ENCODE assay signal across 35 cellular contexts in genomic region chr14:86794689-86795088, GRCh38.
DNase-seq lines count a peak whose midpoint lies in the region; ATAC-seq, FAIRE-seq and TF ChIP-seq lines count a peak whose summit lies in the region.
"Had no signal": no experiment of that assay in that cellular context is flagged by ENCODE, and none has a peak within 500 bp of the region (broad histone marks: within the 10 kb centered on the region; RNA-seq: fewer than 3 reads in every experiment).

No MANE protein-coding gene starts in this region.

- no peak for DNase-seq in HepG2 (ENCODE audit: low spot score)
- no peak for DNase-seq in right lobe of liver
- DNase-seq in IMR-90: no peak
- DNase-seq in SK-N-MC (ENCODE audit: low read depth, low spot score): no peak
- DNase-seq in GM12891 (ENCODE audit: insufficient read length, low spot score): no peak
- no peak for DNase-seq in activated naive CD8-positive, alpha-beta T cell treated with anti-CD3 and anti-CD28 coated beads, Interleukin-2, amount 50 U/mL, for 24 hours
- DNase-seq: 8988T; ACHN; AML-193; BE2C; C1 segment of cervical spinal cord; Caco-2; Calu3; CD4-positive, alpha-beta memory T cell; CD4-positive, alpha-beta T cell; CD4-positive, CD25-positive, alpha-beta regulatory T cell; CD8-positive, alpha-beta memory T cell; CD8-positive, alpha-beta T cell; COR-L47; DMS 273 treated with DMSO at 0.1 percent for 48 hours; DMS153; DMS53; DMS79; DMS79 treated with DMSO at 0.1 percent for 48 hours; DND-41; EL had no signal

- H3K4ac ChIP-seq in IMR-90 (ENCODE audit: low read depth, low read length): no peak overlapping the region

- POLR2A ChIA-PET in HepG2 (lab: Yijun Ruan, JAX) (no interaction called here), IMR-90 (lab: Charles Lee; ENCODE audit: unreplicated experiment) (no interaction called here)

- no peak overlapping the region for H3K56ac ChIP-seq in IMR-90 (ENCODE audit: extremely low read depth, insufficient read depth, low read length)

- H3K36me3 ChIP-seq in HepG2 (replicated peaks in 1 of 2; ENCODE audit: control insufficient read depth in 1 of 2, insufficient read depth in 2 of 2, low read length in 2 of 2): no peaks in the 10 kb centered on the region
- no peaks in the 10 kb centered on the region for H3K36me3 ChIP-seq in right lobe of liver
- H3K36me3 ChIP-seq in IMR-90 (ENCODE audit: control insufficient read depth, insufficient read depth, low read length): no peaks in the 10 kb centered on the region
- no peaks in the 10 kb centered on the region for H3K36me3 ChIP-seq in SK-N-MC (ENCODE audit: insufficient read depth, low read length)
- H3K36me3 ChIP-seq: BE2C; BLaER1; BLaER1 treated with 17β-estradiol and CSF1 and Interleukin-3, amounts not matched to agents 10 nM and 100 nM had no signal

- H4K91ac ChIP-seq in IMR-90 (ENCODE audit: insufficient read depth, low read depth, low read length): no peak overlapping the region

- H2BK15ac ChIP-seq in IMR-90 (ENCODE audit: low read depth, low read length): no peak overlapping the region

- H4K20me1 ChIP-seq in HepG2 (ENCODE audit: insufficient read depth, low read length) (no peaks in the 10 kb centered on the region), IMR-90 (ENCODE audit: insufficient read depth, low read length) (no peaks in the 10 kb centered on the region)
- H4K20me1 ChIP-seq: BLaER1; BLaER1 treated with 17β-estradiol and CSF1 and Interleukin-3, amounts not matched to agents 10 nM and 100 nM had no signal

- CTCF ChIA-PET in HepG2 (lab: Yijun Ruan, JAX; ENCODE audit: low intra/inter-chr PET ratio, low total read pairs): no interaction called here
- CTCF ChIA-PET in IMR-90 (lab: Yijun Ruan, JAX): no interaction called here

- intact Hi-C loops in HepG2 (cut with micrococcal nuclease; ENCODE audit: unreplicated experiment): loop anchor here (5.0 kb wide), 2 partner anchors 72 to 103 kb away; no protein-coding TSS in a partner anchor
- intact Hi-C loops in right lobe of liver (cut with DNase I): no loop called here
- intact Hi-C loops in IMR-90 (cut with micrococcal nuclease): loop anchor here (5.0 to 10.0 kb wide), 3 partner anchors 142 to 1230 kb away; no protein-coding TSS in a partner anchor

- no peak overlapping the region for H4K5ac ChIP-seq in IMR-90 (ENCODE audit: low read depth, low read length)

- no peak overlapping the region for H3K4me3 Mint-ChIP-seq in activated naive CD8-positive, alpha-beta T cell treated with anti-CD3 and anti-CD28 coated beads, Interleukin-2, amount 50 U/mL, for 24 hours
- H3K4me3 Mint-ChIP-seq: B cell; CD14-positive monocyte; CD4-positive, alpha-beta memory T cell; CD4-positive, alpha-beta T cell; CD4-positive, CD25-positive, alpha-beta regulatory T cell; CD8-positive, alpha-beta memory T cell; CD8-positive, alpha-beta T cell had no signal

- H2AK9ac ChIP-seq in IMR-90 (replicated peaks; ENCODE audit: low read depth, low read length, poor library complexity): no peak overlapping the region

- TF ChIP-seq EP300 in HepG2 (IDR thresholded peaks at IDR 0.05; ENCODE audit: low read depth in 2 of 2, low read length in 2 of 2): no peak
- no peak for TF ChIP-seq EP300 in HepG2 (CRISPR knock-in tag; IDR thresholded peaks at IDR 0.05; ENCODE audit: borderline replicate concordance)

- no peak overlapping the region for H2AK5ac ChIP-seq in IMR-90 (ENCODE audit: low read depth, low read length)

- H4K8ac ChIP-seq in IMR-90 (ENCODE audit: low read depth in 2 of 2, low read length in 2 of 2): no peak overlapping the region

- H3K4me2 ChIP-seq in HepG2 (ENCODE audit: low read depth, low read length) (no peak overlapping the region), IMR-90 (ENCODE audit: low read depth, low read length) (no peak overlapping the region)
- H3K4me2 ChIP-seq: A549; BLaER1; BLaER1 treated with 17β-estradiol and CSF1 and Interleukin-3, amounts not matched to agents 10 nM and 100 nM had no signal

- BruUV-seq in HepG2 (replicated peaks; lab: Mats Ljungman, UMichigan) (no TSS peak), IMR-90 (replicated peaks; lab: Mats Ljungman, UMichigan) (no TSS peak)

- H3K9me3 ChIP-seq in HepG2 (ENCODE audit: low read length): peaks cover 4% of the 10 kb centered on the region; the same call in 1 of the 2 replicates
- H3K9me3 ChIP-seq in right lobe of liver: no peaks in the 10 kb centered on the region
- H3K9me3 ChIP-seq in IMR-90 (ENCODE audit: control insufficient read depth, insufficient read depth, low read length): peaks cover 6% of the 10 kb centered on the region
- no peaks in the 10 kb centered on the region; the same call in 1 of the 2 replicates for H3K9me3 ChIP-seq in SK-N-MC (ENCODE audit: low read depth, low read length)
- H3K9me3 ChIP-seq: BE2C; BLaER1; BLaER1 treated with 17β-estradiol and CSF1 and Interleukin-3, amounts not matched to agents 10 nM and 100 nM; Caco-2 had no signal

- no peaks in the 10 kb centered on the region for H3K27me3 ChIP-seq in HepG2 (ENCODE audit: control insufficient read depth in 1 of 2, insufficient read depth in 2 of 2, low read length in 2 of 2)
- H3K27me3 ChIP-seq in right lobe of liver: no peaks in the 10 kb centered on the region
- no peaks in the 10 kb centered on the region for H3K27me3 ChIP-seq in IMR-90 (ENCODE audit: control insufficient read depth, insufficient read depth, low read length)
- H3K27me3 ChIP-seq: BE2C; BLaER1; BLaER1 treated with 17β-estradiol and CSF1 and Interleukin-3, amounts not matched to agents 10 nM and 100 nM had no signal

- H3K9me1 ChIP-seq in IMR-90 (ENCODE audit: insufficient read depth, low read length): no peaks in the 10 kb centered on the region

- H2AFZ ChIP-seq in HepG2 (ENCODE audit: low read length) (no peak overlapping the region), IMR-90 (replicated peaks; ENCODE audit: low read length, poor library complexity) (no peak overlapping the region)

- H2BK5ac ChIP-seq in IMR-90 (ENCODE audit: low read depth, low read length, poor library complexity, severe bottlenecking): no peak overlapping the region

- no peak overlapping the region for H2BK120ac ChIP-seq in IMR-90 (ENCODE audit: low read depth, low read length)

- H3K27ac Mint-ChIP-seq in activated naive CD8-positive, alpha-beta T cell treated with anti-CD3 and anti-CD28 coated beads, Interleukin-2, amount 50 U/mL, for 24 hours: no peak overlapping the region
- H3K27ac Mint-ChIP-seq: B cell; CD14-positive monocyte; CD4-positive, alpha-beta memory T cell; CD4-positive, alpha-beta T cell; CD4-positive, CD25-positive, alpha-beta regulatory T cell; CD8-positive, alpha-beta memory T cell; CD8-positive, alpha-beta T cell had no signal

- H3K79me2 ChIP-seq in HepG2 (ENCODE audit: insufficient read depth, low read length): no peaks in the 10 kb centered on the region

- H3K79me1 ChIP-seq in IMR-90 (ENCODE audit: low read depth in 1 of 2, low read length in 2 of 2): no peaks in the 10 kb centered on the region

- no peaks in the 10 kb centered on the region for H3K27me3 Mint-ChIP-seq in activated naive CD8-positive, alpha-beta T cell treated with anti-CD3 and anti-CD28 coated beads, Interleukin-2, amount 50 U/mL, for 24 hours
- H3K27me3 Mint-ChIP-seq: B cell; CD4-positive, alpha-beta memory T cell; CD4-positive, alpha-beta T cell; CD4-positive, CD25-positive, alpha-beta regulatory T cell had no signal

- H3K4me3 ChIP-seq in HepG2 (replicated peaks in 1 of 3; ENCODE audit: insufficient read depth in 1 of 3, low read depth in 2 of 3, low read length in 3 of 3): no peak overlapping the region
- no peak overlapping the region for H3K4me3 ChIP-seq in right lobe of liver
- no peak overlapping the region for H3K4me3 ChIP-seq in IMR-90 (ENCODE audit: insufficient read depth, low read depth, low read length)
- H3K4me3 ChIP-seq in SK-N-MC: no peak overlapping the region
- H3K4me3 ChIP-seq: A549; BLaER1; BLaER1 treated with 17β-estradiol and CSF1 and Interleukin-3, amounts not matched to agents 10 nM and 100 nM had no signal

- ATAC-seq in HepG2: no peak
- ATAC-seq in right lobe of liver: no peak
- ATAC-seq in IMR-90 (ENCODE audit: low read depth): no peak
- ATAC-seq in activated naive CD8-positive, alpha-beta T cell treated with anti-CD3 and anti-CD28 coated beads, Interleukin-2, amount 50 U/mL, for 24 hours: no peak
- ATAC-seq: A549; CD8-positive, alpha-beta T cell had no signal

- H3K27ac ChIP-seq in HepG2 (ENCODE audit: extremely low read length, insufficient read depth, low read length) (no peak overlapping the region), right lobe of liver (no peak overlapping the region), IMR-90 (ENCODE audit: insufficient read depth, low read length) (no peak overlapping the region), SK-N-MC (0 out of 2 replicates have a peak overlapping the region, but pooled peaks have one; percentile 2)
- H3K27ac ChIP-seq: 22Rv1; A549; BLaER1; BLaER1 treated with 17β-estradiol and CSF1 and Interleukin-3, amounts not matched to agents 10 nM and 100 nM; C4-2B had no signal

- TF ChIP-seq CTCF in HepG2 (CRISPR knock-in tag; IDR thresholded peaks at IDR 0.05) (no peak), right lobe of liver (IDR thresholded peaks at IDR 0.05) (no peak), IMR-90 (conservative IDR thresholded peaks at IDR 0.05; ENCODE audit: low read depth, low read length) (no peak)

- FAIRE-seq in HepG2 (lab: Jason Lieb, UNC) (no peak), GM12891 (lab: Jason Lieb, UNC) (no peak)
- FAIRE-seq: A204.1, A549, D721Med had no signal

- in situ Hi-C loops in HepG2 (cut with HindIII; ENCODE audit: extremely low pct_ligation_motif_present, low pct_unique_long_range_greater_than_20kb): loop anchor here (10.0 kb wide), 1 partner anchor 100 kb away; no protein-coding TSS in a partner anchor
- in situ Hi-C loops in IMR-90 (cut with MboI; ENCODE audit: low sequenced_read_pairs): no loop called here

- H3K18ac ChIP-seq in IMR-90 (ENCODE audit: low read depth, low read length): no peak overlapping the region

- H2BK20ac ChIP-seq in IMR-90 (ENCODE audit: low read depth, low read length): no peak overlapping the region

- H3K36me3 Mint-ChIP-seq in activated naive CD8-positive, alpha-beta T cell treated with anti-CD3 and anti-CD28 coated beads, Interleukin-2, amount 50 U/mL, for 24 hours (ENCODE audit: low read depth): no peaks in the 10 kb centered on the region
- H3K36me3 Mint-ChIP-seq: CD14-positive monocyte; CD4-positive, alpha-beta memory T cell; CD4-positive, CD25-positive, alpha-beta regulatory T cell; CD8-positive, alpha-beta memory T cell; CD8-positive, alpha-beta T cell had no signal

- TF ChIP-seq POLR2A in HepG2 (IDR thresholded peaks at IDR 0.05; ENCODE audit: insufficient read depth in 1 of 2, low read depth in 2 of 2, low read length in 2 of 2) (no peak), right lobe of liver (IDR thresholded peaks at IDR 0.05) (no peak), IMR-90 (IDR thresholded peaks at IDR 0.05; ENCODE audit: low read depth, low read length) (no peak), GM12891 (IDR thresholded peaks at IDR 0.05; ENCODE audit: low read depth, low read length) (no peak)

- H3K14ac ChIP-seq in IMR-90 (replicated peaks; ENCODE audit: low read depth, low read length): no peak overlapping the region

- peaks cover 29% of the 10 kb centered on the region for H3K9me3 Mint-ChIP-seq in activated naive CD8-positive, alpha-beta T cell treated with anti-CD3 and anti-CD28 coated beads, Interleukin-2, amount 50 U/mL, for 24 hours
- H3K9me3 Mint-ChIP-seq: CD8-positive, alpha-beta T cell had no signal

- H3K4me1 ChIP-seq in HepG2 (ENCODE audit: insufficient read depth, low read length): peaks cover 71% of the 10 kb centered on the region
- H3K4me1 ChIP-seq in right lobe of liver: peaks cover 0 to 27% (median 2%) of the 10 kb centered on the region in 4 donors
- H3K4me1 ChIP-seq in IMR-90 (ENCODE audit: control insufficient read depth, insufficient read depth, low read length): peaks cover 9% of the 10 kb centered on the region
- H3K4me1 ChIP-seq: A549, BLaER1, Caco-2 had no signal

- no peak overlapping the region for H3K9ac ChIP-seq in HepG2 (ENCODE audit: insufficient read depth, low read depth, low read length)
- no peak overlapping the region for H3K9ac ChIP-seq in IMR-90 (ENCODE audit: low read depth, low read length)
- H3K9ac ChIP-seq in SK-N-MC (ENCODE audit: insufficient read length): no peak overlapping the region
- H3K9ac ChIP-seq: BLaER1; BLaER1 treated with 17β-estradiol and CSF1 and Interleukin-3, amounts not matched to agents 10 nM and 100 nM had no signal

- H3K23ac ChIP-seq in IMR-90 (ENCODE audit: low read depth, low read length): no peak overlapping the region

- TF ChIP-seq RAD21 in HepG2 (CRISPR knock-in tag; IDR thresholded peaks at IDR 0.05): no peak
- TF ChIP-seq RAD21 in IMR-90 (IDR thresholded peaks at IDR 0.05; ENCODE audit: low read length): no peak

- dilution Hi-C loops in IMR-90 (cut with HindIII; ENCODE audit: low sequenced_read_pairs, unreplicated experiment): no loop called here

- H3K4me1 Mint-ChIP-seq in activated naive CD8-positive, alpha-beta T cell treated with anti-CD3 and anti-CD28 coated beads, Interleukin-2, amount 50 U/mL, for 24 hours: no peaks in the 10 kb centered on the region
- H3K4me1 Mint-ChIP-seq: B cell; CD4-positive, alpha-beta memory T cell; CD4-positive, CD25-positive, alpha-beta regulatory T cell; CD8-positive, alpha-beta memory T cell had no signal

Comparison
In these comparisons a context has a peak if more than half of its experiments do, and no peak if none do; other contexts are left out.
1. intact Hi-C loops: an anchor here in HepG2 (5.0 kb wide) and IMR-90 (5.0 to 10.0 kb wide); none called in right lobe of liver.